1 cellular context compared by ENCODE assay signal in the genomic region with DNA sequence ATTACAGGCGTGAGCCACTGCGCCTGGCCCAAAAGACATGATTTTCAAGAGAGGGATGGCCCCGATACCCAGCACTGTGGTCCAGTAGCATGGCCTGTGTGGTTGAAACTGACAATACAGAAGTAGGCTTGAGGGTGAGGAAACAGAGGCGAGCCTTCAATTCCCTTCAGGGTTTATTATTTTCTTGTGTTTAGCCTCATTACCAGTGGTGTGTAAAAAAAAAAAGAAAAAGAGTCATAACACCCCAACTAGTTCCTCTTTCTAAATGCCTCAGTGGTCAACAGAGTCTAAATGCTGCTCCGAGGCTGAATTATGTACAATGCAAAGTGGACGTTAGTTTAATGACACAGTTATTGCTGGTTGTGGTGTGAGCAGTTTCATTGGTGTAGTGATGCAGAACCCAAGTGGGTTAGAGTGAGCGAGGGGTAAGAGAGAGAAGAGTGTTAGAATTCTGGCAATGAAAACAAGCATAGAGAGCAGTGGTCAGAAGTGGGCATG.
TF ChIP-seq lines count a peak whose summit lies in the region.

No MANE protein-coding gene starts in this region.

TF ChIP-seq in GM12878, 131 proteins besides CTCF, POLR2A, EP300 and RAD21 (continued from another document and continues in another):
- TF ChIP-seq, protein P1, sequence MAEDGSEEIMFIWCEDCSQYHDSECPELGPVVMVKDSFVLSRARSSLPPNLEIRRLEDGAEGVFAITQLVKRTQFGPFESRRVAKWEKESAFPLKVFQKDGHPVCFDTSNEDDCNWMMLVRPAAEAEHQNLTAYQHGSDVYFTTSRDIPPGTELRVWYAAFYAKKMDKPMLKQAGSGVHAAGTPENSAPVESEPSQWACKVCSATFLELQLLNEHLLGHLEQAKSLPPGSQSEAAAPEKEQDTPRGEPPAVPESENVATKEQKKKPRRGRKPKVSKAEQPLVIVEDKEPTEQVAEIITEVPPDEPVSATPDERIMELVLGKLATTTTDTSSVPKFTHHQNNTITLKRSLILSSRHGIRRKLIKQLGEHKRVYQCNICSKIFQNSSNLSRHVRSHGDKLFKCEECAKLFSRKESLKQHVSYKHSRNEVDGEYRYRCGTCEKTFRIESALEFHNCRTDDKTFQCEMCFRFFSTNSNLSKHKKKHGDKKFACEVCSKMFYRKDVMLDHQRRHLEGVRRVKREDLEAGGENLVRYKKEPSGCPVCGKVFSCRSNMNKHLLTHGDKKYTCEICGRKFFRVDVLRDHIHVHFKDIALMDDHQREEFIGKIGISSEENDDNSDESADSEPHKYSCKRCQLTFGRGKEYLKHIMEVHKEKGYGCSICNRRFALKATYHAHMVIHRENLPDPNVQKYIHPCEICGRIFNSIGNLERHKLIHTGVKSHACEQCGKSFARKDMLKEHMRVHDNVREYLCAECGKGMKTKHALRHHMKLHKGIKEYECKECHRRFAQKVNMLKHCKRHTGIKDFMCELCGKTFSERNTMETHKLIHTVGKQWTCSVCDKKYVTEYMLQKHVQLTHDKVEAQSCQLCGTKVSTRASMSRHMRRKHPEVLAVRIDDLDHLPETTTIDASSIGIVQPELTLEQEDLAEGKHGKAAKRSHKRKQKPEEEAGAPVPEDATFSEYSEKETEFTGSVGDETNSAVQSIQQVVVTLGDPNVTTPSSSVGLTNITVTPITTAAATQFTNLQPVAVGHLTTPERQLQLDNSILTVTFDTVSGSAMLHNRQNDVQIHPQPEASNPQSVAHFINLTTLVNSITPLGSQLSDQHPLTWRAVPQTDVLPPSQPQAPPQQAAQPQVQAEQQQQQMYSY (CRISPR knock-in tag; IDR thresholded peaks at IDR 0.05) = no peak
- TF ChIP-seq SRF (IDR thresholded peaks at IDR 0.05; ENCODE audit: low read depth in 2 of 2, low read length in 2 of 2) (0 out of 4 replicates have a peak, but pooled peaks of 1 of the 2 experiments have one; percentile 27), SREBF2 (IDR thresholded peaks at IDR 0.05; ENCODE audit: low read length) (no peak), STAT1 (conservative IDR thresholded peaks at IDR 0.05) (no peak), POLR2AphosphoS5 (IDR thresholded peaks at IDR 0.05; ENCODE audit: low read length) (no peak), MXI1 (IDR thresholded peaks at IDR 0.05; ENCODE audit: low read depth, low read length) (peak; percentile 18; the same call in 1 of the 2 replicates), MYC (IDR thresholded peaks at IDR 0.05; ENCODE audit: insufficient read depth, insufficient read length, insufficient replicate concordance, low read length, severe bottlenecking) (no peak), NR2F1 (conservative IDR thresholded peaks at IDR 0.05) (peak; percentile 95), RFX5 (IDR thresholded peaks at IDR 0.05; ENCODE audit: low read depth, low read length) (no peak), SIN3A (IDR thresholded peaks at IDR 0.05; ENCODE audit: low read depth, low read length) (no peak), IKZF2 (IDR thresholded peaks at IDR 0.05) (peak; percentile 81 to 88), TBL1XR1 (IDR thresholded peaks at IDR 0.05; ENCODE audit: low read depth, low read length) (peak; percentile 95), SMAD1 (IDR thresholded peaks at IDR 0.05; ENCODE audit: low read depth, partially characterized antibody) (peak; percentile 53), ESRRA (IDR thresholded peaks at IDR 0.05; ENCODE audit: low read length) (no peak), GATAD2B (conservative IDR thresholded peaks at IDR 0.05; ENCODE audit: low read depth) (peak; percentile 57; the same call in 1 of the 2 replicates), ZSCAN29 (IDR thresholded peaks at IDR 0.05) (0 out of 2 replicates have a peak, but pooled peaks have one; percentile 33), FOXM1 (IDR thresholded peaks at IDR 0.05; ENCODE audit: low read depth, low read length) (peak; percentile 97), HDAC2 (IDR thresholded peaks at IDR 0.05) (no peak), NFXL1 (IDR thresholded peaks at IDR 0.05; ENCODE audit: borderline replicate concordance) (no peak), RUNX3 (IDR thresholded peaks at IDR 0.05; ENCODE audit: low read length) (peak; percentile 99), PAX8 (IDR thresholded peaks at IDR 0.05) (no peak), ASH2L (IDR thresholded peaks at IDR 0.05; ENCODE audit: borderline replicate concordance, low read depth) (no peak), RAD51 (IDR thresholded peaks at IDR 0.05) (peak; percentile 27; the same call in 1 of the 2 replicates), PAX5 (IDR thresholded peaks at IDR 0.05; ENCODE audit: borderline replicate concordance, low read depth, low read length) (peak; percentile 99), CHD2 (IDR thresholded peaks at IDR 0.05; ENCODE audit: borderline replicate concordance, low read depth, low read length) (peak; percentile 25; the same call in 1 of the 2 replicates), KAT2A (conservative IDR thresholded peaks at IDR 0.05; ENCODE audit: control insufficient read depth, low read depth, low read length) (no peak), ZNF217 (IDR thresholded peaks at IDR 0.05) (peak; percentile 98), SMC3 (IDR thresholded peaks at IDR 0.05; ENCODE audit: borderline replicate concordance, low read length) (no peak; the same call in 1 of the 2 replicates), NFYA (IDR thresholded peaks at IDR 0.05; ENCODE audit: borderline replicate concordance, low read depth, low read length) (no peak), MEF2A (IDR thresholded peaks at IDR 0.05; ENCODE audit: insufficient read depth, low read depth, low read length) (peak; percentile 85), ZNF207 (IDR thresholded peaks at IDR 0.05; ENCODE audit: borderline replicate concordance) (no peak; the same call in 1 of the 2 replicates), SIX5 (IDR thresholded peaks at IDR 0.05; ENCODE audit: low read depth, low read length, severe bottlenecking) (no peak), NR2C2 (IDR thresholded peaks at IDR 0.05; ENCODE audit: borderline replicate concordance, control insufficient read depth, insufficient read length, low read depth) (no peak), BCL11A (IDR thresholded peaks at IDR 0.05; ENCODE audit: low read depth, low read length) (peak; percentile 100), POLR2AphosphoS2 (IDR thresholded peaks at IDR 0.05; ENCODE audit: low read depth, low read length) (no peak), SUPT20H (IDR thresholded peaks at IDR 0.05; ENCODE audit: borderline replicate concordance, control insufficient read depth, low read depth, low read length) (no peak), NFIC (IDR thresholded peaks at IDR 0.05; ENCODE audit: low read depth, low read length) (peak; percentile 99), SP1 (IDR thresholded peaks at IDR 0.05; ENCODE audit: low read depth, low read length) (peak; percentile 41), CEBPB (IDR thresholded peaks at IDR 0.05; ENCODE audit: borderline replicate concordance in 1 of 2, low read depth in 2 of 2, low read length in 2 of 2) (peak; percentile 3 to 86; a peak in 2 of 4 replicates), NR2C1 (IDR thresholded peaks at IDR 0.05) (no peak), CHD4 (IDR thresholded peaks at IDR 0.05) (0 out of 2 replicates have a peak, but pooled peaks have one; percentile 17), RB1 (IDR thresholded peaks at IDR 0.05; ENCODE audit: borderline replicate concordance) (no peak), EED (IDR thresholded peaks at IDR 0.05; ENCODE audit: low read depth) (peak; percentile 79), SMAD5 (IDR thresholded peaks at IDR 0.05; ENCODE audit: low read depth) (no peak)
- TF ChIP-seq, protein P2, sequence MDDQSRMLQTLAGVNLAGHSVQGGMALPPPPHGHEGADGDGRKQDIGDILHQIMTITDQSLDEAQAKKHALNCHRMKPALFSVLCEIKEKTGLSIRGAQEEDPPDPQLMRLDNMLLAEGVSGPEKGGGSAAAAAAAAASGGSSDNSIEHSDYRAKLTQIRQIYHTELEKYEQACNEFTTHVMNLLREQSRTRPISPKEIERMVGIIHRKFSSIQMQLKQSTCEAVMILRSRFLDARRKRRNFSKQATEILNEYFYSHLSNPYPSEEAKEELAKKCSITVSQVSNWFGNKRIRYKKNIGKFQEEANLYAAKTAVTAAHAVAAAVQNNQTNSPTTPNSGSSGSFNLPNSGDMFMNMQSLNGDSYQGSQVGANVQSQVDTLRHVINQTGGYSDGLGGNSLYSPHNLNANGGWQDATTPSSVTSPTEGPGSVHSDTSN (IDR thresholded peaks at IDR 0.05; ENCODE audit: insufficient replicate concordance, low read depth, low read length) = no peak
- TF ChIP-seq, protein P3, sequence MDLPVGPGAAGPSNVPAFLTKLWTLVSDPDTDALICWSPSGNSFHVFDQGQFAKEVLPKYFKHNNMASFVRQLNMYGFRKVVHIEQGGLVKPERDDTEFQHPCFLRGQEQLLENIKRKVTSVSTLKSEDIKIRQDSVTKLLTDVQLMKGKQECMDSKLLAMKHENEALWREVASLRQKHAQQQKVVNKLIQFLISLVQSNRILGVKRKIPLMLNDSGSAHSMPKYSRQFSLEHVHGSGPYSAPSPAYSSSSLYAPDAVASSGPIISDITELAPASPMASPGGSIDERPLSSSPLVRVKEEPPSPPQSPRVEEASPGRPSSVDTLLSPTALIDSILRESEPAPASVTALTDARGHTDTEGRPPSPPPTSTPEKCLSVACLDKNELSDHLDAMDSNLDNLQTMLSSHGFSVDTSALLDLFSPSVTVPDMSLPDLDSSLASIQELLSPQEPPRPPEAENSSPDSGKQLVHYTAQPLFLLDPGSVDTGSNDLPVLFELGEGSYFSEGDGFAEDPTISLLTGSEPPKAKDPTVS (IDR thresholded peaks at IDR 0.05; ENCODE audit: low read depth, low read length) = no peak
- TF ChIP-seq, protein P4, sequence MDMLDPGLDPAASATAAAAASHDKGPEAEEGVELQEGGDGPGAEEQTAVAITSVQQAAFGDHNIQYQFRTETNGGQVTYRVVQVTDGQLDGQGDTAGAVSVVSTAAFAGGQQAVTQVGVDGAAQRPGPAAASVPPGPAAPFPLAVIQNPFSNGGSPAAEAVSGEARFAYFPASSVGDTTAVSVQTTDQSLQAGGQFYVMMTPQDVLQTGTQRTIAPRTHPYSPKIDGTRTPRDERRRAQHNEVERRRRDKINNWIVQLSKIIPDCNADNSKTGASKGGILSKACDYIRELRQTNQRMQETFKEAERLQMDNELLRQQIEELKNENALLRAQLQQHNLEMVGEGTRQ (IDR thresholded peaks at IDR 0.05; ENCODE audit: borderline replicate concordance, low read depth, low read length) = no peak
- TF ChIP-seq, protein P5, sequence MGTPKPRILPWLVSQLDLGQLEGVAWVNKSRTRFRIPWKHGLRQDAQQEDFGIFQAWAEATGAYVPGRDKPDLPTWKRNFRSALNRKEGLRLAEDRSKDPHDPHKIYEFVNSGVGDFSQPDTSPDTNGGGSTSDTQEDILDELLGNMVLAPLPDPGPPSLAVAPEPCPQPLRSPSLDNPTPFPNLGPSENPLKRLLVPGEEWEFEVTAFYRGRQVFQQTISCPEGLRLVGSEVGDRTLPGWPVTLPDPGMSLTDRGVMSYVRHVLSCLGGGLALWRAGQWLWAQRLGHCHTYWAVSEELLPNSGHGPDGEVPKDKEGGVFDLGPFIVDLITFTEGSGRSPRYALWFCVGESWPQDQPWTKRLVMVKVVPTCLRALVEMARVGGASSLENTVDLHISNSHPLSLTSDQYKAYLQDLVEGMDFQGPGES (IDR thresholded peaks at IDR 0.05) = no peak
- TF ChIP-seq, protein P6, sequence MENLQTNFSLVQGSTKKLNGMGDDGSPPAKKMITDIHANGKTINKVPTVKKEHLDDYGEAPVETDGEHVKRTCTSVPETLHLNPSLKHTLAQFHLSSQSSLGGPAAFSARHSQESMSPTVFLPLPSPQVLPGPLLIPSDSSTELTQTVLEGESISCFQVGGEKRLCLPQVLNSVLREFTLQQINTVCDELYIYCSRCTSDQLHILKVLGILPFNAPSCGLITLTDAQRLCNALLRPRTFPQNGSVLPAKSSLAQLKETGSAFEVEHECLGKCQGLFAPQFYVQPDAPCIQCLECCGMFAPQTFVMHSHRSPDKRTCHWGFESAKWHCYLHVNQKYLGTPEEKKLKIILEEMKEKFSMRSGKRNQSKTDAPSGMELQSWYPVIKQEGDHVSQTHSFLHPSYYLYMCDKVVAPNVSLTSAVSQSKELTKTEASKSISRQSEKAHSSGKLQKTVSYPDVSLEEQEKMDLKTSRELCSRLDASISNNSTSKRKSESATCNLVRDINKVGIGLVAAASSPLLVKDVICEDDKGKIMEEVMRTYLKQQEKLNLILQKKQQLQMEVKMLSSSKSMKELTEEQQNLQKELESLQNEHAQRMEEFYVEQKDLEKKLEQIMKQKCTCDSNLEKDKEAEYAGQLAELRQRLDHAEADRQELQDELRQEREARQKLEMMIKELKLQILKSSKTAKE (IDR thresholded peaks at IDR 0.05; ENCODE audit: low read depth, poor library complexity, severe bottlenecking) = peak; percentile 92
- TF ChIP-seq, protein P7, sequence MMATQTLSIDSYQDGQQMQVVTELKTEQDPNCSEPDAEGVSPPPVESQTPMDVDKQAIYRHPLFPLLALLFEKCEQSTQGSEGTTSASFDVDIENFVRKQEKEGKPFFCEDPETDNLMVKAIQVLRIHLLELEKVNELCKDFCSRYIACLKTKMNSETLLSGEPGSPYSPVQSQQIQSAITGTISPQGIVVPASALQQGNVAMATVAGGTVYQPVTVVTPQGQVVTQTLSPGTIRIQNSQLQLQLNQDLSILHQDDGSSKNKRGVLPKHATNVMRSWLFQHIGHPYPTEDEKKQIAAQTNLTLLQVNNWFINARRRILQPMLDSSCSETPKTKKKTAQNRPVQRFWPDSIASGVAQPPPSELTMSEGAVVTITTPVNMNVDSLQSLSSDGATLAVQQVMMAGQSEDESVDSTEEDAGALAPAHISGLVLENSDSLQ (IDR thresholded peaks at IDR 0.05) = 0 out of 2 replicates have a peak, but pooled peaks have one; percentile 21
- TF ChIP-seq, protein P8, sequence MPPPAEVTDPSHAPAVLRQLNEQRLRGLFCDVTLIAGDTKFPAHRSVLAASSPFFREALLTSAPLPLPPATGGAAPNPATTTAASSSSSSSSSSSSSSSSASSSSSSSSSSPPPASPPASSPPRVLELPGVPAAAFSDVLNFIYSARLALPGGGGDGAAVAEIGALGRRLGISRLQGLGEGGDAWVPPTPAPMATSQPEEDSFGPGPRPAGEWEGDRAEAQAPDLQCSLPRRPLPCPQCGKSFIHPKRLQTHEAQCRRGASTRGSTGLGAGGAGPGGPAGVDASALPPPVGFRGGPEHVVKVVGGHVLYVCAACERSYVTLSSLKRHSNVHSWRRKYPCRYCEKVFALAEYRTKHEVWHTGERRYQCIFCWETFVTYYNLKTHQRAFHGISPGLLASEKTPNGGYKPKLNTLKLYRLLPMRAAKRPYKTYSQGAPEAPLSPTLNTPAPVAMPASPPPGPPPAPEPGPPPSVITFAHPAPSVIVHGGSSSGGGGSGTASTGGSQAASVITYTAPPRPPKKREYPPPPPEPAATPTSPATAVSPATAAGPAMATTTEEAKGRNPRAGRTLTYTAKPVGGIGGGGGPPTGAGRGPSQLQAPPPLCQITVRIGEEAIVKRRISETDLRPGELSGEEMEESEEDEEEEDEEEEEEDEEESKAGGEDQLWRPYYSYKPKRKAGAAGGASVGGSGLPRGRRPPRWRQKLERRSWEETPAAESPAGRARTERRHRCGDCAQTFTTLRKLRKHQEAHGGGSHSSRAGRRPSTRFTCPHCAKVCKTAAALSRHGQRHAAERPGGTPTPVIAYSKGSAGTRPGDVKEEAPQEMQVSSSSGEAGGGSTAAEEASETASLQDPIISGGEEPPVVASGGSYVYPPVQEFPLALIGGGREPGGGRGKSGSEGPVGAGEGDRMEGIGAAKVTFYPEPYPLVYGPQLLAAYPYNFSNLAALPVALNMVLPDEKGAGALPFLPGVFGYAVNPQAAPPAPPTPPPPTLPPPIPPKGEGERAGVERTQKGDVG (CRISPR knock-in tag; IDR thresholded peaks at IDR 0.05) = no peak
